Comparison of ENCODE assay signal across 9 cellular contexts in the genomic region with DNA sequence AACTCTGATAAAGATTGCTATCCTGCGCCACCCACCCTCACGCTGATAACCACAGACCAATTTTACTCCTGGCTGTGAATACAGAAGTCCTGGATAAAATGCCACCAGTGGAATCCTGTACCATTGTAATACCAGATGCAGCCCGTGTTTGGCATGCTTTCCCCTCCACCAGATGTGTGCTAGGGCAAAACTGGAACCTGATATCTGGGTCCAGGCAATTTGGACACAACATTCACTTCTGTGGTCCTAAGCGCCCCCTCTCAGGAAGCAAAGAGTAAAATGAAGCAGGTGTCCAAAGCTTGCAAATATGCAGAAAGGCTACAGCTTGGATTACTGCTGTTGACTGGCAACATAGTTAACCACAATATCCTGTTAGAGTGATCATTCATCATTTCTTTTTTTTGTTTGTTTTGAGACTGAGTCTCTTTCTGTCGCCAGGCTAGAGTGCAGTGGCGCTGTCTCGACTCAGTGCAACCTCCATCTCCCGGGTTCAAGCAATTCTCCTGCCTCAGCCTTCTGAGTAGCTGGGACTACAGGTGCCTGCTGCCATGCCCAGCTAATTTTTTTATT. TPM values are rescaled to one million over a fixed set of nuclear protein-coding genes. Genes with fewer than 3 reads are reported as not detected.
DNase-seq lines count a peak whose midpoint lies in the region; ATAC-seq, FAIRE-seq and TF ChIP-seq lines count a peak whose summit lies in the region.
"Had no signal": no experiment of that assay in that cellular context is flagged by ENCODE, and none has a peak within 500 bp of the region (broad histone marks: within the 10 kb centered on the region; RNA-seq: fewer than 3 reads in every experiment).

No MANE protein-coding gene starts in this region.

- intact Hi-C loops in HepG2 (cut with micrococcal nuclease; ENCODE audit: unreplicated experiment): no loop called here

- peaks cover 51% of the 10 kb centered on the region for H3K4me1 Mint-ChIP-seq in chondrocyte (ENCODE audit: low read depth)

- BruUV-seq in HepG2 (replicated peaks; lab: Mats Ljungman, UMichigan): no TSS peak

- H3K27me3 Mint-ChIP-seq in chondrocyte (ENCODE audit: low read depth): no peaks in the 10 kb centered on the region

- TF ChIP-seq EP300 in HepG2 (IDR thresholded peaks at IDR 0.05; ENCODE audit: low read depth in 2 of 2, low read length in 2 of 2): no peak
- no peak for TF ChIP-seq EP300 in HepG2 (CRISPR knock-in tag; IDR thresholded peaks at IDR 0.05; ENCODE audit: borderline replicate concordance)

- WGBS in HepG2 (ENCODE audit: low lambda C conversion rate): 62% methylated on average over 8 of the region's 8 CpGs

- H3K9me3 Mint-ChIP-seq in chondrocyte (ENCODE audit: low read depth): no peaks in the 10 kb centered on the region
- H3K9me3 Mint-ChIP-seq: H9 had no signal

- no peak overlapping the region for H3K27ac ChIP-seq in HepG2 (ENCODE audit: extremely low read length, insufficient read depth, low read length)

- POLR2A ChIA-PET in HepG2 (lab: Yijun Ruan, JAX): no interaction called here

- H4K20me1 ChIP-seq in HepG2 (ENCODE audit: insufficient read depth, low read length): no peaks in the 10 kb centered on the region

- no peak for TF ChIP-seq RAD21 in HepG2 (CRISPR knock-in tag; IDR thresholded peaks at IDR 0.05)

- no peaks in the 10 kb centered on the region for H3K36me3 ChIP-seq in HepG2 (replicated peaks in 1 of 2; ENCODE audit: control insufficient read depth in 1 of 2, insufficient read depth in 2 of 2, low read length in 2 of 2)

- in situ Hi-C loops in HepG2 (cut with HindIII; ENCODE audit: extremely low pct_ligation_motif_present, low pct_unique_long_range_greater_than_20kb): no loop called here

- no peak overlapping the region for H2AFZ ChIP-seq in HepG2 (ENCODE audit: low read length)

- TF ChIP-seq CTCF in AG10803 (conservative IDR thresholded peaks at IDR 0.05; ENCODE audit: low read length) (0 out of 2 replicates have a peak, but pooled peaks have one; percentile 2), chondrocyte (IDR thresholded peaks at IDR 0.05) (no peak), HepG2 (CRISPR knock-in tag; IDR thresholded peaks at IDR 0.05) (no peak)

- no peak overlapping the region for H3K9ac ChIP-seq in HepG2 (ENCODE audit: insufficient read depth, low read depth, low read length)

- CTCF ChIA-PET in HepG2 (lab: Yijun Ruan, JAX; ENCODE audit: low intra/inter-chr PET ratio, low total read pairs): no interaction called here

- H3K4me3 Mint-ChIP-seq in chondrocyte (ENCODE audit: unreplicated experiment): no peak overlapping the region
- H3K4me3 Mint-ChIP-seq: H9 had no signal

- H3K9me3 ChIP-seq in HepG2 (ENCODE audit: low read length): no peaks in the 10 kb centered on the region

- no peak overlapping the region for H3K27ac Mint-ChIP-seq in chondrocyte (ENCODE audit: unreplicated experiment)
- H3K27ac Mint-ChIP-seq: H9 had no signal

- no peak overlapping the region for H3K4me3 ChIP-seq in AG10803 (ENCODE audit: low read length)
- no peak overlapping the region for H3K4me3 ChIP-seq in HepG2 (replicated peaks in 1 of 3; ENCODE audit: insufficient read depth in 1 of 3, low read depth in 2 of 3, low read length in 3 of 3)

- ATAC-seq in GM19452 (IDR thresholded peaks at IDR 0.05; ENCODE audit: unreplicated experiment) (no peak), HepG2 (no peak)

- H3K79me2 ChIP-seq in HepG2 (ENCODE audit: insufficient read depth, low read length): no peaks in the 10 kb centered on the region

- no peak for FAIRE-seq in GM12891 (lab: Jason Lieb, UNC)
- no peak for FAIRE-seq in HepG2 (lab: Jason Lieb, UNC)

- peaks cover 2 to 15% of the 10 kb centered on the region in 2 experiments; a peak in 4 of 5 replicates for H3K27me3 ChIP-seq in HepG2 (ENCODE audit: control insufficient read depth in 1 of 2, insufficient read depth in 2 of 2, low read length in 2 of 2)

- H3K36me3 Mint-ChIP-seq in chondrocyte (ENCODE audit: low read depth): no peaks in the 10 kb centered on the region

- TF ChIP-seq POLR2A in GM12891 (IDR thresholded peaks at IDR 0.05; ENCODE audit: low read depth, low read length) (no peak), HepG2 (IDR thresholded peaks at IDR 0.05; ENCODE audit: insufficient read depth in 1 of 2, low read depth in 2 of 2, low read length in 2 of 2) (no peak)

- DNase-seq in AG10803 (ENCODE audit: low read depth) (peak; percentile 34), GM12891 (ENCODE audit: insufficient read length, low spot score) (peak; percentile 27), RKO (ENCODE audit: low spot score) (peak; percentile 29), anterior cingulate cortex (lab: John Stamatoyannopoulos, UW) (no peak), chondrocyte (ENCODE audit: low spot score) (no peak), HepG2 (ENCODE audit: low spot score) (no peak)
- DNase-seq in central memory CD4-positive, alpha-beta T cell: peak; percentile 50
- DNase-seq: H9 had no signal

- H3K4me1 ChIP-seq in HepG2 (ENCODE audit: insufficient read depth, low read length): no peaks in the 10 kb centered on the region

- H3K4me2 ChIP-seq in HepG2 (ENCODE audit: low read depth, low read length): no peak overlapping the region

RNA-seq across cellular contexts. Expression of a gene that starts 32.8 kb away (rescaled TPM):
- polyA plus RNA-seq in GM12891 (2012; ENCODE audit: low read depth, missing spikeins): not detected
- total RNA-seq in chondrocyte: 428 to 446 TPM (median 444 TPM) in 3 replicates
- total RNA-seq in HepG2 (2016; rRNA removed; fragmentation: Illumina TruSeq; extraction: Trizol): 0.51 TPM in 1 of 2 replicates, not detected in the other
- total RNA-seq in HepG2 (2016; cell fraction: cytosol; rRNA removed; fragmentation: Illumina TruSeq; extraction: Trizol; ENCODE audit: low read depth): 0.10 TPM in 1 of 2 replicates, not detected in the other
- 0.30 and 0.40 TPM in 2 replicates for total RNA-seq in HepG2 (2016; cell fraction: insoluble cytoplasmic fraction; rRNA removed; fragmentation: Illumina TruSeq; extraction: Trizol)
- 0.46 and 0.69 TPM in 2 replicates for total RNA-seq in HepG2 (2016; cell fraction: membrane; rRNA removed; fragmentation: Illumina TruSeq; extraction: Trizol)
- total RNA-seq in HepG2 (2016; cell fraction: nucleus; rRNA removed; fragmentation: Illumina TruSeq; extraction: Trizol): 0.47 TPM in 1 of 2 replicates, not detected in the other
- polyA plus RNA-seq in HepG2 (2011; rRNA removed): 0.16 and 1.3 TPM in 2 replicates
- polyA plus RNA-seq in HepG2 (2011; cell fraction: cytosol; rRNA removed): 0.58 and 0.69 TPM in 2 replicates
- 0.35 and 0.80 TPM in 2 replicates for polyA plus RNA-seq in HepG2 (2011; cell fraction: nucleus; rRNA removed)
- not detected in 2 replicates for polyA plus RNA-seq in HepG2 (2012)
- polyA plus RNA-seq in HepG2 (2016; cell fraction: cytosol; fragmentation: Illumina TruSeq; extraction: Trizol; ENCODE audit: low read depth): 0.31 and 0.33 TPM in 2 replicates
- polyA plus RNA-seq in HepG2 (2016; cell fraction: insoluble cytoplasmic fraction; fragmentation: Illumina TruSeq; extraction: Trizol; ENCODE audit: low read depth): 0.39 TPM in 1 of 2 replicates, not detected in the other
- polyA plus RNA-seq in HepG2 (2016; cell fraction: membrane; fragmentation: Illumina TruSeq; extraction: Trizol; ENCODE audit: low read depth): 0.41 and 0.76 TPM in 2 replicates
- 0.92 and 1.1 TPM in 2 replicates for polyA plus RNA-seq in HepG2 (2016; cell fraction: nucleus; fragmentation: Illumina TruSeq; extraction: Trizol; ENCODE audit: insufficient read depth, low read depth)
- 0.30 and 1.4 TPM in 2 replicates for polyA minus RNA-seq in HepG2 (2011; rRNA and poly(A)+ RNA removed; ENCODE audit: low replicate concordance)
- polyA minus RNA-seq in HepG2 (2011; cell fraction: cytosol; rRNA and poly(A)+ RNA removed): 0.26 TPM in 1 of 2 replicates, not detected in the other
- 0.39 TPM in 1 of 2 replicates, not detected in the other for polyA minus RNA-seq in HepG2 (2011; cell fraction: nucleus; rRNA and poly(A)+ RNA removed)

RNA-seq across cellular contexts. Expression of a gene that starts 33.0 kb away (rescaled TPM):
- 6.3 TPM for polyA plus RNA-seq in GM12891 (2012; ENCODE audit: low read depth, missing spikeins)
- total RNA-seq in chondrocyte: 18.0 to 26.4 TPM (median 18.9 TPM) in 3 replicates
- total RNA-seq in HepG2 (2016; rRNA removed; fragmentation: Illumina TruSeq; extraction: Trizol): 2.7 and 3.7 TPM in 2 replicates
- total RNA-seq in HepG2 (2016; cell fraction: cytosol; rRNA removed; fragmentation: Illumina TruSeq; extraction: Trizol; ENCODE audit: low read depth): 1.0 and 1.5 TPM in 2 replicates
- total RNA-seq in HepG2 (2016; cell fraction: insoluble cytoplasmic fraction; rRNA removed; fragmentation: Illumina TruSeq; extraction: Trizol): 2.2 and 4.1 TPM in 2 replicates
- 2.5 TPM in 2 replicates for total RNA-seq in HepG2 (2016; cell fraction: membrane; rRNA removed; fragmentation: Illumina TruSeq; extraction: Trizol)
- total RNA-seq in HepG2 (2016; cell fraction: nucleus; rRNA removed; fragmentation: Illumina TruSeq; extraction: Trizol): 2.7 and 3.7 TPM in 2 replicates
- polyA plus RNA-seq in HepG2 (2011; rRNA removed): 3.5 TPM in 2 replicates
- 2.4 and 3.4 TPM in 2 replicates for polyA plus RNA-seq in HepG2 (2011; cell fraction: cytosol; rRNA removed)
- polyA plus RNA-seq in HepG2 (2011; cell fraction: nucleus; rRNA removed): 4.3 and 5.5 TPM in 2 replicates
- 1.7 and 2.1 TPM in 2 replicates for polyA plus RNA-seq in HepG2 (2012)
- polyA plus RNA-seq in HepG2 (2016; cell fraction: cytosol; fragmentation: Illumina TruSeq; extraction: Trizol; ENCODE audit: low read depth): 0.77 and 1.3 TPM in 2 replicates
- 1.5 and 1.6 TPM in 2 replicates for polyA plus RNA-seq in HepG2 (2016; cell fraction: insoluble cytoplasmic fraction; fragmentation: Illumina TruSeq; extraction: Trizol; ENCODE audit: low read depth)
- 1.4 and 1.5 TPM in 2 replicates for polyA plus RNA-seq in HepG2 (2016; cell fraction: membrane; fragmentation: Illumina TruSeq; extraction: Trizol; ENCODE audit: low read depth)
- polyA plus RNA-seq in HepG2 (2016; cell fraction: nucleus; fragmentation: Illumina TruSeq; extraction: Trizol; ENCODE audit: insufficient read depth, low read depth): 5.6 and 5.8 TPM in 2 replicates
- 4.1 and 6.9 TPM in 2 replicates for polyA minus RNA-seq in HepG2 (2011; rRNA and poly(A)+ RNA removed; ENCODE audit: low replicate concordance)
- 1.6 and 1.8 TPM in 2 replicates for polyA minus RNA-seq in HepG2 (2011; cell fraction: cytosol; rRNA and poly(A)+ RNA removed)
- 1.9 and 2.9 TPM in 2 replicates for polyA minus RNA-seq in HepG2 (2011; cell fraction: nucleus; rRNA and poly(A)+ RNA removed)

RNA-seq across cellular contexts. Expression of a gene that starts 35.4 kb away (rescaled TPM):
- polyA plus RNA-seq in GM12891 (2012; ENCODE audit: low read depth, missing spikeins): 47.9 TPM
- total RNA-seq in chondrocyte: 38.8 to 44.3 TPM (median 40.0 TPM) in 3 replicates
- 2.9 and 3.9 TPM in 2 replicates for total RNA-seq in HepG2 (2016; rRNA removed; fragmentation: Illumina TruSeq; extraction: Trizol)
- total RNA-seq in HepG2 (2016; cell fraction: cytosol; rRNA removed; fragmentation: Illumina TruSeq; extraction: Trizol; ENCODE audit: low read depth): 1.4 and 1.8 TPM in 2 replicates
- total RNA-seq in HepG2 (2016; cell fraction: insoluble cytoplasmic fraction; rRNA removed; fragmentation: Illumina TruSeq; extraction: Trizol): 3.0 and 4.3 TPM in 2 replicates
- total RNA-seq in HepG2 (2016; cell fraction: membrane; rRNA removed; fragmentation: Illumina TruSeq; extraction: Trizol): 2.4 and 2.6 TPM in 2 replicates
- total RNA-seq in HepG2 (2016; cell fraction: nucleus; rRNA removed; fragmentation: Illumina TruSeq; extraction: Trizol): 5.4 and 6.2 TPM in 2 replicates
- 2.9 and 3.9 TPM in 2 replicates for polyA plus RNA-seq in HepG2 (2011; rRNA removed)
- 1.5 and 2.7 TPM in 2 replicates for polyA plus RNA-seq in HepG2 (2011; cell fraction: cytosol; rRNA removed)
- 16.7 and 19.0 TPM in 2 replicates for polyA plus RNA-seq in HepG2 (2011; cell fraction: nucleus; rRNA removed)
- 8.7 and 10.3 TPM in 2 replicates for polyA plus RNA-seq in HepG2 (2012)
- 1.5 and 1.7 TPM in 2 replicates for polyA plus RNA-seq in HepG2 (2016; cell fraction: cytosol; fragmentation: Illumina TruSeq; extraction: Trizol; ENCODE audit: low read depth)
- polyA plus RNA-seq in HepG2 (2016; cell fraction: insoluble cytoplasmic fraction; fragmentation: Illumina TruSeq; extraction: Trizol; ENCODE audit: low read depth): 6.6 and 9.3 TPM in 2 replicates
- 3.4 and 4.2 TPM in 2 replicates for polyA plus RNA-seq in HepG2 (2016; cell fraction: membrane; fragmentation: Illumina TruSeq; extraction: Trizol; ENCODE audit: low read depth)
- 18.1 and 20.7 TPM in 2 replicates for polyA plus RNA-seq in HepG2 (2016; cell fraction: nucleus; fragmentation: Illumina TruSeq; extraction: Trizol; ENCODE audit: insufficient read depth, low read depth)
- polyA minus RNA-seq in HepG2 (2011; rRNA and poly(A)+ RNA removed; ENCODE audit: low replicate concordance): 11.9 and 16.2 TPM in 2 replicates
- 6.8 and 10.8 TPM in 2 replicates for polyA minus RNA-seq in HepG2 (2011; cell fraction: cytosol; rRNA and poly(A)+ RNA removed)
- 8.4 and 9.9 TPM in 2 replicates for polyA minus RNA-seq in HepG2 (2011; cell fraction: nucleus; rRNA and poly(A)+ RNA removed)

Comparison
In these comparisons a context has a peak if more than half of its experiments do, and no peak if none do; other contexts are left out.
1. DNase-seq: peak in AG10803 (single experiment), GM12891 (single experiment), RKO (single experiment) and central memory CD4-positive, alpha-beta T cell (single experiment); none in anterior cingulate cortex (0 of 58), chondrocyte (single experiment) and HepG2 (single experiment).
2. RNA of a gene that starts 32.8 kb away (total RNA-seq): 428 to 446 TPM in chondrocyte; 0.10 to 0.69 TPM in HepG2; every median in the first group is over 100 times any median in the second.